ENCODE assay signal across 22 cellular contexts in the genomic region with DNA sequence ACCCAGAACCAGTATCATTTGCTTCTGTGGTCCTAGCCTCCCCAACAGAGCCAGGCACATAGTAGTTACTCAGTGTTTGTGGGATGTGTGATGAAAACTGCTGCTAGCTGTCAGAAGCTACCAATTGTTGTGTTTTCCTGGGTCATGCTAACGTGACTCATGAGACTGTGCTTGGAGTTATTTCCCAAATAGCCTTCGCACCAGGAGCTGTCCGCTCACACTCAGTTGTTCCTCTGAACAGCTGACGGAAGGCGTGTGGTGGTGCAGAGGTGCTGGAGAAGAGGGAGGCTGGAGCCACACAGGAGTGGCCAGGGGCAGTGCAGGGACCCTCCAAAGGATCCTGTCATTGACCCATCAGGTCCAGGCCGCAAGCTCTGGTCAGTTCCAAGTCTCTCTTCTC. TPM values are rescaled to one million over a fixed set of nuclear protein-coding genes. Genes with fewer than 3 reads are reported as not detected.
DNase-seq lines count a peak whose midpoint lies in the region; TF ChIP-seq lines count a peak whose summit lies in the region.
"Had no signal": no experiment of that assay in that cellular context is flagged by ENCODE, and none has a peak within 500 bp of the region (broad histone marks: within the 10 kb centered on the region; RNA-seq: fewer than 3 reads in every experiment).

No MANE protein-coding gene starts in this region.

- H3F3A ChIP-seq in GM23248 (ENCODE audit: insufficient read depth) (no peaks in the 10 kb centered on the region), neural progenitor cell (ENCODE audit: low read depth) (no peaks in the 10 kb centered on the region)

- H3K4me2 ChIP-seq in GM23248 (ENCODE audit: unreplicated experiment) (no peak overlapping the region), neural progenitor cell (no peak overlapping the region)
- H3K4me2 ChIP-seq: BLaER1 treated with 17β-estradiol and CSF1 and Interleukin-3, amounts not matched to agents 10 nM and 100 nM; GM23338 had no signal

- H3K4me3 Mint-ChIP-seq in neural progenitor cell, result no peak overlapping the region
- H3K4me3 Mint-ChIP-seq: CD14-positive monocyte; CD4-positive, alpha-beta T cell; CD8-positive, alpha-beta memory T cell; GM23338; HFFc6 had no signal

- peaks cover 9% of the 10 kb centered on the region for H3K27me3 Mint-ChIP-seq in neural progenitor cell (ENCODE audit: insufficient read depth, low read depth)

- H3K9me3 ChIP-seq in GM23248 (ENCODE audit: low read depth) (no peaks in the 10 kb centered on the region), neural progenitor cell (ENCODE audit: low read depth) (no peaks in the 10 kb centered on the region), left ventricle myocardium inferior (replicated peaks) (no peaks in the 10 kb centered on the region)
- H3K9me3 ChIP-seq: BE2C; BLaER1 treated with 17β-estradiol and CSF1 and Interleukin-3, amounts not matched to agents 10 nM and 100 nM; HAP-1 had no signal

- DNase-seq in Ammon's horn (ENCODE audit: low spot score), result peak; percentile 16
- peak; percentile 11 for DNase-seq in GM23248
- DNase-seq in LHCN-M2 (ENCODE audit: low read depth), result peak; percentile 66
- DNase-seq in myocyte (ENCODE audit: low read depth), result peak; percentile 88
- no peak for DNase-seq in hepatic stellate cell (ENCODE audit: low spot score)
- DNase-seq in neural progenitor cell (ENCODE audit: low spot score), result no peak
- DNase-seq in left ventricle myocardium inferior, result no peak
- no peak for DNase-seq in NAMALWA (ENCODE audit: low spot score)
- DNase-seq: BE2C; Calu3; CD4-positive, alpha-beta T cell; CD8-positive, alpha-beta memory T cell; COR-L47; DMS53; DMS79 treated with DMSO at 0.1 percent for 48 hours; HFFc6 had no signal

- H3K27ac Mint-ChIP-seq in neural progenitor cell, result no peak overlapping the region
- H3K27ac Mint-ChIP-seq: CD4-positive, alpha-beta T cell; CD8-positive, alpha-beta memory T cell; GM23338; HFFc6 had no signal

- in situ Hi-C loops in GM23248 (cut with MboI), result no loop called here

- H3K36me3 ChIP-seq in GM23248 (ENCODE audit: low read depth) (no peaks in the 10 kb centered on the region), neural progenitor cell (no peaks in the 10 kb centered on the region), left ventricle myocardium inferior (no peaks in the 10 kb centered on the region)
- H3K36me3 ChIP-seq: BE2C; BLaER1 treated with 17β-estradiol and CSF1 and Interleukin-3, amounts not matched to agents 10 nM and 100 nM; HAP-1 had no signal

- no peaks in the 10 kb centered on the region for H3K79me2 ChIP-seq in GM23248 (ENCODE audit: insufficient read depth)
- no peaks in the 10 kb centered on the region for H3K79me2 ChIP-seq in neural progenitor cell (ENCODE audit: low read depth)

- no peak overlapping the region for H3K9ac ChIP-seq in GM23248
- no peak overlapping the region for H3K9ac ChIP-seq in neural progenitor cell
- H3K9ac ChIP-seq: BLaER1 treated with 17β-estradiol and CSF1 and Interleukin-3, amounts not matched to agents 10 nM and 100 nM had no signal

- H4K20me1 ChIP-seq in GM23248 (ENCODE audit: insufficient read depth) (no peaks in the 10 kb centered on the region), neural progenitor cell (ENCODE audit: low read depth) (no peaks in the 10 kb centered on the region)
- H4K20me1 ChIP-seq: BLaER1 treated with 17β-estradiol and CSF1 and Interleukin-3, amounts not matched to agents 10 nM and 100 nM had no signal

- no peak overlapping the region for H2AFZ ChIP-seq in GM23248
- H2AFZ ChIP-seq in neural progenitor cell (replicated peaks), result no peak overlapping the region
- H2AFZ ChIP-seq: GM23338 had no signal

- peaks cover 40% of the 10 kb centered on the region for H3K27me3 ChIP-seq in GM23248 (replicated peaks; ENCODE audit: insufficient read depth)
- H3K27me3 ChIP-seq in neural progenitor cell, result no peaks in the 10 kb centered on the region
- peaks cover 72% of the 10 kb centered on the region for H3K27me3 ChIP-seq in left ventricle myocardium inferior (ENCODE audit: low read depth)
- H3K27me3 ChIP-seq: BE2C; BLaER1 treated with 17β-estradiol and CSF1 and Interleukin-3, amounts not matched to agents 10 nM and 100 nM had no signal

- no peaks in the 10 kb centered on the region for H3K36me3 Mint-ChIP-seq in neural progenitor cell
- H3K36me3 Mint-ChIP-seq: CD14-positive monocyte; CD8-positive, alpha-beta memory T cell had no signal

- no peaks in the 10 kb centered on the region for H3K9me3 Mint-ChIP-seq in neural progenitor cell
- H3K9me3 Mint-ChIP-seq: CD14-positive monocyte; CD4-positive, alpha-beta T cell; GM23338; HFFc6 had no signal

- H3K4me1 ChIP-seq in GM23248 (ENCODE audit: insufficient read depth) (peaks cover 3% of the 10 kb centered on the region; the same call in 1 of the 2 replicates), neural progenitor cell (no peaks in the 10 kb centered on the region), left ventricle myocardium inferior (no peaks in the 10 kb centered on the region)
- H3K4me1 ChIP-seq: BE2C; BLaER1 treated with 17β-estradiol and CSF1 and Interleukin-3, amounts not matched to agents 10 nM and 100 nM; HAP-1 had no signal

- WGBS in GM23248 (ENCODE audit: low coverage in 1 of 2, low lambda C conversion rate in 2 of 2, missing lambda C conversion rate in 2 of 2), 2 experiments, result 70 to 81% methylated on average over 6 of the region's 6 CpGs

- H3K4me1 Mint-ChIP-seq in neural progenitor cell, result peaks cover 7% of the 10 kb centered on the region
- H3K4me1 Mint-ChIP-seq: CD14-positive monocyte; CD8-positive, alpha-beta memory T cell; GM23338 had no signal

- no peak overlapping the region for H3K4me3 ChIP-seq in GM23248
- no peak overlapping the region for H3K4me3 ChIP-seq in neural progenitor cell
- H3K4me3 ChIP-seq in left ventricle myocardium inferior, result no peak overlapping the region
- H3K4me3 ChIP-seq: BLaER1 treated with 17β-estradiol and CSF1 and Interleukin-3, amounts not matched to agents 10 nM and 100 nM; GM12878; GM23338; HAP-1 had no signal

- intact Hi-C loops in left ventricle myocardium inferior (cut with micrococcal nuclease), result no loop called here

- no peaks in the 10 kb centered on the region for H3K9me2 ChIP-seq in GM23248 (ENCODE audit: insufficient read depth)

- TF ChIP-seq CTCF in neural progenitor cell (IDR thresholded peaks at IDR 0.05) (no peak), left ventricle myocardium inferior (IDR thresholded peaks at IDR 0.05; ENCODE audit: borderline replicate concordance) (no peak)

- H3K27ac ChIP-seq in GM23248 (no peak overlapping the region), neural progenitor cell (no peak overlapping the region), left ventricle myocardium inferior (replicated peaks) (no peak overlapping the region)
- H3K27ac ChIP-seq: 22Rv1; BLaER1 treated with 17β-estradiol and CSF1 and Interleukin-3, amounts not matched to agents 10 nM and 100 nM had no signal

RNA-seq across cellular contexts. Expression of a gene that starts 53.9 kb away (rescaled TPM):
- total RNA-seq in GM23248 (2014; rRNA removed; shearing (Covaris generic)), result 20.6 and 27.9 TPM in 2 replicates
- 10.9 and 13.0 TPM in 2 replicates for polyA plus RNA-seq in GM23248 (2016; fragmentation: Nextera tagmentation; extraction: Ambion mirVana)
- total RNA-seq in LHCN-M2 (2014; rRNA removed) (13.4 and 19.2 TPM in 2 replicates), myocyte (37.7 and 55.9 TPM in 2 replicates), neural progenitor cell (ENCODE audit: low replicate concordance) (20.4 and 22.3 TPM in 2 replicates), left ventricle myocardium inferior (25.0 TPM)
- polyA plus RNA-seq in LHCN-M2 (2012), result 4.4 TPM
- 17.2 TPM for polyA plus RNA-seq in myocyte (2012)

Comparison
In these comparisons a context has a peak if more than half of its experiments do, and no peak if none do; other contexts are left out.
1. DNase-seq: peak in Ammon's horn (single experiment), GM23248 (single experiment), LHCN-M2 (single experiment) and myocyte (single experiment); none in hepatic stellate cell (single experiment), neural progenitor cell (single experiment), left ventricle myocardium inferior (single experiment) and NAMALWA (single experiment).